In the genomic region with DNA sequence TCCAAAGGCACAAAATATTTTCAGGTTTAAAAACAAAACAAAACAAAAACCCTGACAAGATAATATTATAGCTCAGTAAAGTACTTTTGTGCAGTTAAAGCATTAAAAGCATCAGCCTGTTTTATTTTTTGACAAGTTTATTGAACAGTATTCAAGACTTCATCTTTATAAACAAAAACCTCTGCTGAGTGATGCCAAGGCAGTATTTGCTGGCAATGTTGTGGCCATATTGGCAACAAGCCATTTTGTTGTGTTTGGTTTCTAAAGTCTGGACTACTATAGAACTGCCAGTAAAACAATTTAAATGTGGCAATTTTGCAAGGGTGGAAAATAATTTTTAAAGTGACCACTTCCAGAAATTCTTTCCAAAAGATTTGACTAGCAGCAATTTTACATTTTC, we compare ENCODE assay signal across 11 cellular contexts. TPM values are rescaled to one million over a fixed set of nuclear protein-coding genes. Genes with fewer than 3 reads are reported as not detected.
DNase-seq lines count a peak whose midpoint lies in the region; ATAC-seq and TF ChIP-seq lines count a peak whose summit lies in the region.
"Had no signal": no experiment of that assay in that cellular context is flagged by ENCODE, and none has a peak within 500 bp of the region (broad histone marks: within the 10 kb centered on the region; RNA-seq: fewer than 3 reads in every experiment).

No MANE protein-coding gene starts in this region.

- ATAC-seq in Right ventricle myocardium superior (ENCODE audit: poor library complexity): peak; percentile 32
- no peak for ATAC-seq in effector memory CD8-positive, alpha-beta T cell (replicated peaks)
- ATAC-seq: GM23338 had no signal

- H3K27ac Mint-ChIP-seq in effector memory CD8-positive, alpha-beta T cell: peak overlapping the region; percentile 28 to 51
- H3K27ac Mint-ChIP-seq: GM23338 had no signal

- H3K4me1 ChIP-seq in stomach (peaks cover 8 to 52% (median 30%) of the 10 kb centered on the region in 4 donors), spleen (peaks cover 0 to 89% (median 26%) of the 10 kb centered on the region in 6 donors)
- H3K4me1 ChIP-seq: BLaER1 had no signal

- H3K27me3 Mint-ChIP-seq in effector memory CD8-positive, alpha-beta T cell: no peaks in the 10 kb centered on the region

- TF ChIP-seq CTCF in stomach (IDR thresholded peaks at IDR 0.05) (no peak), spleen (IDR thresholded peaks at IDR 0.05 in 8 of 11, conservative IDR thresholded peaks at IDR 0.05 in 3 of 11) (no peak)

- DNase-seq in Right ventricle myocardium superior (no peak), cardiac septum (ENCODE audit: low spot score) (no peak), stomach (peak; percentile 38), spleen (no peak), SIG-M5 treated with dmso at 0.1 percent for 504 hours (lab: John Stamatoyannopoulos, UW; ENCODE audit: unreplicated experiment) (no peak)
- no peak for DNase-seq in effector memory CD8-positive, alpha-beta T cell
- DNase-seq: activated effector memory CD4-positive, alpha-beta T cell treated with Interleukin-2 at 50 U/mL for 16 hours; cortex of kidney; NCI-H2171 had no signal

- peaks cover 13% of the 10 kb centered on the region for H3K36me3 Mint-ChIP-seq in effector memory CD8-positive, alpha-beta T cell (ENCODE audit: insufficient read depth)

- H3K9me3 Mint-ChIP-seq in effector memory CD8-positive, alpha-beta T cell: no peaks in the 10 kb centered on the region
- H3K9me3 Mint-ChIP-seq: GM23338 had no signal

- peaks cover 10 to 20% (median 18%) of the 10 kb centered on the region in 4 donors for H3K36me3 ChIP-seq in stomach
- peaks cover 0 to 52% (median 22%) of the 10 kb centered on the region in 6 donors for H3K36me3 ChIP-seq in spleen

- H3K4me1 Mint-ChIP-seq in effector memory CD8-positive, alpha-beta T cell (ENCODE audit: low read depth in 2 of 2): peaks cover 44 to 63% of the 10 kb centered on the region in 2 donors

- H3K9me3 ChIP-seq in stomach (no peaks in the 10 kb centered on the region), spleen (no peaks in the 10 kb centered on the region)
- H3K9me3 ChIP-seq: BLaER1 had no signal

- H3K27ac ChIP-seq in stomach (no peak overlapping the region), spleen (no peak overlapping the region)
- H3K27ac ChIP-seq: BLaER1 had no signal

- intact Hi-C loops in Right ventricle myocardium superior (cut with DNase I) (no loop called here), cardiac septum (cut with DNase I) (no loop called here), stomach (cut with DNase I; ENCODE audit: low total_unique reads) (no loop called here), spleen (cut with DNase I; ENCODE audit: low total_unique reads) (no loop called here)

- no peak for TF ChIP-seq EP300 in stomach (IDR thresholded peaks at IDR 0.05)

- H3K4me3 ChIP-seq in stomach: no peak overlapping the region
- H3K4me3 ChIP-seq in spleen: no peak overlapping the region
- H3K4me3 ChIP-seq: BLaER1, GM23338 had no signal

- no peak for TF ChIP-seq POLR2A in stomach (IDR thresholded peaks at IDR 0.05)
- no peak for TF ChIP-seq POLR2A in spleen (IDR thresholded peaks at IDR 0.05)

- no peaks in the 10 kb centered on the region for H3K27me3 ChIP-seq in stomach
- H3K27me3 ChIP-seq in spleen (replicated peaks in 1 of 7): no peaks in the 10 kb centered on the region
- H3K27me3 ChIP-seq: BLaER1 had no signal

- H3K4me3 Mint-ChIP-seq in effector memory CD8-positive, alpha-beta T cell: no peak overlapping the region
- H3K4me3 Mint-ChIP-seq: GM23338 had no signal

RNA-seq across cellular contexts. Expression of a gene that starts 15.9 kb away (rescaled TPM):
- total RNA-seq in Right ventricle myocardium superior (60.6 TPM), cardiac septum (77.9 TPM), stomach (100 to 1,000 TPM in 2 of 5 donors, 10 to 100 TPM in 3; 67.9 to 172 (median 98.0) TPM), spleen (100 to 1,000 TPM in 6 of 7 donors, 10 to 100 TPM in 1; 93.9 to 247 (median 234) TPM)
- polyA plus RNA-seq in stomach (100 to 1,000 TPM in 2 of 3 donors, 10 to 100 TPM in 1; 83.6 to 137 (median 117) TPM), spleen (100 to 1,000 TPM; 183 to 215 (median 203) TPM)

RNA-seq across cellular contexts. Expression of a gene that starts 15.9 kb away (rescaled TPM):
- total RNA-seq in Right ventricle myocardium superior: 45.3 TPM
- total RNA-seq in cardiac septum: 44.4 TPM
- 100 to 1,000 TPM in 1 of 5 donors, 10 to 100 TPM in 4; 16.2 to 147 (median 47.7) TPM for total RNA-seq in stomach
- polyA plus RNA-seq in stomach: 10 to 100 TPM in 1 of 3 donors, 1 to 10 TPM in 2; 7.9 to 13.3 (median 9.6) TPM
- total RNA-seq in spleen: 100 to 1,000 TPM in 1 of 7 donors, 10 to 100 TPM in 6; 44.6 to 100 (median 89.1) TPM
- 10 to 100 TPM; 10.6 to 17.9 (median 14.4) TPM for polyA plus RNA-seq in spleen

RNA-seq across cellular contexts. Expression of a gene that starts 33.2 kb away (rescaled TPM):
- total RNA-seq in Right ventricle myocardium superior (2.3 TPM), cardiac septum (3.5 TPM), stomach (10 to 100 TPM in 1 of 5 donors, 1 to 10 TPM in 1, not detected in 3; 3.5 to 39.7 TPM), spleen (10 to 100 TPM in 5 of 7 donors, 1 to 10 TPM in 2; 2.5 to 32.1 (median 14.7) TPM)
- polyA plus RNA-seq in stomach (10 to 100 TPM in 1 of 3 donors, 1 to 10 TPM in 2; 2.9 to 10.5 (median 3.9) TPM), spleen (10 to 100 TPM in 1 of 3 donors, 1 to 10 TPM in 2; 5.2 to 10.9 (median 5.7) TPM)

RNA-seq across cellular contexts. Expression of a gene that starts 50.3 kb away (rescaled TPM):
- total RNA-seq in Right ventricle myocardium superior: 53.2 TPM
- 55.0 TPM for total RNA-seq in cardiac septum
- 10 to 100 TPM in 4 of 5 donors, under 1 TPM in 1; 0.58 to 54.2 (median 25.4) TPM for total RNA-seq in stomach
- 10 to 100 TPM; 22.0 to 27.6 (median 22.8) TPM for polyA plus RNA-seq in stomach
- 10 to 100 TPM; 22.8 to 40.8 (median 25.6) TPM for total RNA-seq in spleen
- 10 to 100 TPM; 21.3 to 33.8 (median 29.7) TPM for polyA plus RNA-seq in spleen

RNA-seq across cellular contexts. Expression of a gene that starts 50.4 kb away (rescaled TPM):
- total RNA-seq in Right ventricle myocardium superior: 198 TPM
- 176 TPM for total RNA-seq in cardiac septum
- total RNA-seq in stomach: 100 to 1,000 TPM; 101 to 629 (median 179) TPM
- 100 to 1,000 TPM; 462 to 651 (median 513) TPM for polyA plus RNA-seq in stomach
- 100 to 1,000 TPM in 3 of 7 donors, 10 to 100 TPM in 4; 66.2 to 166 (median 75.7) TPM for total RNA-seq in spleen
- 100 to 1,000 TPM; 333 to 372 (median 354) TPM for polyA plus RNA-seq in spleen
